10 cellular contexts compared by ENCODE assay signal in genomic region chr6:163356324-163356723, GRCh38. TPM values are rescaled to one million over a fixed set of nuclear protein-coding genes. Genes with fewer than 3 reads are reported as not detected.
A peak's percentile ranks its signal among the peaks of the same experiment; 100 is the strongest.
DNase-seq lines count a peak whose midpoint lies in the region; FAIRE-seq and TF ChIP-seq lines count a peak whose summit lies in the region.
"Had no signal": no experiment of that assay in that cellular context is flagged by ENCODE, and none has a peak within 500 bp of the region (broad histone marks: within the 10 kb centered on the region; RNA-seq: fewer than 3 reads in every experiment).

No MANE protein-coding gene starts in this region.

- H3K14ac ChIP-seq in H1 (ENCODE audit: insufficient read length) = no peak overlapping the region

- peaks cover 4% of the 10 kb centered on the region; the same call in 1 of the 2 replicates for H3K23me2 ChIP-seq in H1 (ENCODE audit: low read depth, low read length)

- no peak overlapping the region for H4K5ac ChIP-seq in H1 (ENCODE audit: insufficient read length, low read depth, low read length)

- H2BK120ac ChIP-seq in H1 (replicated peaks; ENCODE audit: low read depth, low read length) = no peak overlapping the region

- H2BK20ac ChIP-seq in H1 (ENCODE audit: low read length) = no peak overlapping the region

- H3K4me2 ChIP-seq in H1 (ENCODE audit: insufficient read depth in 1 of 2, low read depth in 2 of 2, low read length in 2 of 2) = no peak overlapping the region; a peak in 2 of 4 replicates

- H2BK5ac ChIP-seq in H1 (ENCODE audit: low read depth, low read length) = no peak overlapping the region

- H3K4me1 ChIP-seq in H1 (replicated peaks in 1 of 4; ENCODE audit: control insufficient read depth in 3 of 4, insufficient read depth in 4 of 4, low read length in 3 of 4) = peaks cover 0 to 7% (median 2%) of the 10 kb centered on the region in 4 experiments; a peak in 3 of 7 replicates

- no peak overlapping the region; a peak in 1 of 7 replicates for H3K9ac ChIP-seq in H1 (replicated peaks in 1 of 4; ENCODE audit: extremely low read depth in 1 of 4, low read depth in 3 of 4, low read length in 3 of 4)

- H3K79me1 ChIP-seq in H1 (ENCODE audit: low read depth, low read length) = no peaks in the 10 kb centered on the region

- no peak for TF ChIP-seq RAD21 in H1 (IDR thresholded peaks at IDR 0.05 in 1 of 2, conservative IDR thresholded peaks at IDR 0.05 in 1 of 2; ENCODE audit: low read depth in 2 of 2, low read length in 2 of 2)

- POLR2A ChIA-PET in H1 (lab: Charles Lee; ENCODE audit: partially characterized antibody) = no interaction called here

- H2AK5ac ChIP-seq in H1 (ENCODE audit: low read depth, low read length) = peak overlapping the region; percentile 59; the same call in 1 of the 2 replicates

- H2BK12ac ChIP-seq in H1 (ENCODE audit: low read depth, low read length) = peak overlapping the region; percentile 41; the same call in 1 of the 2 replicates

- no peaks in the 10 kb centered on the region for H3K9me3 ChIP-seq in H1 (ENCODE audit: insufficient read depth in 2 of 2, low read depth in 1 of 2, low read length in 1 of 2)
- H3K9me3 ChIP-seq: HAP-1 had no signal

- 0 out of 2 replicates have a peak overlapping the region, but pooled peaks have one; percentile 65 for H3K18ac ChIP-seq in H1 (ENCODE audit: extremely low read depth, low read length)

- peaks cover 0 to 2% of the 10 kb centered on the region in 2 experiments for H4K20me1 ChIP-seq in H1 (replicated peaks in 1 of 2; ENCODE audit: control insufficient read depth in 1 of 2, insufficient read depth in 2 of 2, low read length in 2 of 2)

- DNase-seq in A172 (ENCODE audit: low spot score) (peak; percentile 16), MV-4-11 (lab: John Stamatoyannopoulos, UW) (peak; percentile 88), H1 (ENCODE audit: low read depth in 1 of 2, low spot score in 2 of 2) (no peak), midbrain (lab: John Stamatoyannopoulos, UW) (peak; percentile 69), NCI-H748 (lab: John Stamatoyannopoulos, UW; ENCODE audit: unreplicated experiment) (no peak), DMS153 treated with DMSO at 0.1 percent for 48 hours (lab: John Stamatoyannopoulos, UW; ENCODE audit: unreplicated experiment) (no peak), KBM-7 (no peak), retina (no peak)
- DNase-seq: CD4-positive, alpha-beta T cell had no signal

- CTCF ChIA-PET in H1 (lab: Charles Lee; ENCODE audit: partially characterized antibody) = interaction anchor here (1.6 kb wide), 1 partner anchor 16 kb away, joined by 6 read pairs; no protein-coding TSS in a partner anchor

- TF ChIP-seq POLR2A in H1 (IDR thresholded peaks at IDR 0.05; ENCODE audit: control extremely low read depth in 1 of 2, low read depth in 2 of 2, low read length in 2 of 2) = no peak

- peak overlapping the region; percentile 68; the same call in 1 of the 2 replicates for H2AFZ ChIP-seq in H1 (ENCODE audit: low read length)

- peak overlapping the region; percentile 65 for H3K56ac ChIP-seq in H1 (replicated peaks; ENCODE audit: insufficient read length, low read depth, low read length)

- no peak overlapping the region for H3K27ac ChIP-seq in H1 (ENCODE audit: low read depth, low read length)

- no peaks in the 10 kb centered on the region for H3K36me3 ChIP-seq in H1 (ENCODE audit: control insufficient read depth in 2 of 4, insufficient read depth in 4 of 4, low read length in 3 of 4)
- H3K36me3 ChIP-seq: HAP-1 had no signal

- TF ChIP-seq EP300 in H1 (IDR thresholded peaks at IDR 0.05; ENCODE audit: borderline replicate concordance in 1 of 2, low read depth in 2 of 2, low read length in 2 of 2) = no peak

- no peak overlapping the region for H2BK15ac ChIP-seq in H1 (ENCODE audit: low read length)

- no peak overlapping the region for H3K23ac ChIP-seq in H1 (ENCODE audit: insufficient read length)

- WGBS in H1 (ENCODE audit: extremely low coverage in 1 of 2, insufficient coverage in 1 of 2, insufficient read length in 1 of 2, insufficient replicate concordance in 2 of 2, low coverage in 1 of 2, low lambda C conversion rate in 2 of 2, missing lambda C conversion rate in 1 of 2), 2 experiments = 61% methylated on average over 13 of the region's 13 CpGs; no CpG with 5 or more reads in 1 of the 2 experiments

- in situ Hi-C loops in KBM-7 (cut with MboI; ENCODE audit: low pct_unique_long_range_greater_than_20kb, low sequenced_read_pairs) = no loop called here

- no peak overlapping the region for H3K4ac ChIP-seq in H1 (replicated peaks; ENCODE audit: insufficient read length, low read depth, low read length)

- H3K79me2 ChIP-seq in H1 (ENCODE audit: control insufficient read depth in 1 of 2, insufficient read depth in 2 of 2, low read length in 2 of 2) = no peaks in the 10 kb centered on the region

- no peaks in the 10 kb centered on the region for H3K27me3 ChIP-seq in H1 (replicated peaks in 1 of 4; ENCODE audit: control insufficient read depth in 3 of 4, extremely low read depth in 1 of 4, insufficient read depth in 3 of 4, low read length in 3 of 4)

- H4K91ac ChIP-seq in H1 (replicated peaks; ENCODE audit: insufficient read length, low read length) = peak overlapping the region; percentile 25

- no peak overlapping the region; the same call in 1 of the 2 replicates for H4K8ac ChIP-seq in H1 (ENCODE audit: extremely low read depth, insufficient read depth, low read length)

- H3K4me3 ChIP-seq in H1 (ENCODE audit: extremely low read depth in 1 of 4, insufficient read depth in 2 of 4, low read depth in 3 of 4, low read length in 4 of 4) = no peak overlapping the region
- H3K4me3 ChIP-seq: HAP-1 had no signal

- FAIRE-seq in H1 (lab: Jason Lieb, UNC) = no peak

- no peak for TF ChIP-seq CTCF in H1 (IDR thresholded peaks at IDR 0.05; ENCODE audit: control extremely low read depth in 1 of 3, insufficient read depth in 1 of 3, low read depth in 1 of 3, low read length in 3 of 3)

TF ChIP-seq in H1, 55 proteins besides CTCF, POLR2A, EP300 and RAD21 (continues in another document):
- no peak for TF ChIP-seq BCL11A (IDR thresholded peaks at IDR 0.05; ENCODE audit: low read depth in 2 of 2, low read length in 2 of 2)
- no peak for TF ChIP-seq POLR2AphosphoS5 (IDR thresholded peaks at IDR 0.05; ENCODE audit: low read depth, low read length)
- TF ChIP-seq HDAC6 (IDR thresholded peaks at IDR 0.05; ENCODE audit: low read depth, low read length) = no peak
- no peak for TF ChIP-seq SAP30 (IDR thresholded peaks at IDR 0.05; ENCODE audit: insufficient read depth, insufficient replicate concordance, low read length)

RNA-seq across cellular contexts. Expression of gene QKI, which starts 58.2 kb away (rescaled TPM):
- 62.7 and 81.2 TPM in 2 replicates for total RNA-seq in A172 (2014; rRNA removed; shearing (Covaris generic))
- total RNA-seq in H1 (2021; fragmentation: NEBNext Ultra II Directional; extraction: Animal tissue kit (Norgen Biotek cat#: 25700)) = 183 and 187 TPM in 2 replicates
- 181 and 192 TPM in 2 replicates for polyA plus RNA-seq in H1 (2011; rRNA removed)
- 139 TPM for polyA plus RNA-seq in H1 (2011; cell fraction: cytosol; rRNA removed)
- polyA plus RNA-seq in H1 (2011; cell fraction: nucleus; rRNA removed) = 515 TPM
- 88.8 to 150 TPM (median 131 TPM) in 4 replicates for polyA plus RNA-seq in H1 (2012, experiment 1 of 2)
- polyA plus RNA-seq in H1 (2012, experiment 2 of 2) = 21.1 TPM
- 128 TPM for polyA plus RNA-seq in H1 (2013, experiment 1 of 2)
- polyA plus RNA-seq in H1 (2013, experiment 2 of 2) = 113 TPM
- 550 and 562 TPM in 2 replicates for polyA minus RNA-seq in H1 (2011; rRNA and poly(A)+ RNA removed)
- 165 TPM for polyA minus RNA-seq in H1 (2011; cell fraction: cytosol; rRNA and poly(A)+ RNA removed)
- 460 TPM for polyA minus RNA-seq in H1 (2011; cell fraction: nucleus; rRNA and poly(A)+ RNA removed)

Comparison
In these comparisons a context has a peak if more than half of its experiments do, and no peak if none do; other contexts are left out.
1. DNase-seq: peak in A172 (single experiment), MV-4-11 (single experiment) and midbrain (single experiment); none in H1 (0 of 2), NCI-H748 (single experiment), DMS153 treated with DMSO at 0.1 percent for 48 hours (single experiment), KBM-7 (single experiment) and retina (single experiment).